Comparison of ENCODE assay signal across 8 cellular contexts in the genomic region with DNA sequence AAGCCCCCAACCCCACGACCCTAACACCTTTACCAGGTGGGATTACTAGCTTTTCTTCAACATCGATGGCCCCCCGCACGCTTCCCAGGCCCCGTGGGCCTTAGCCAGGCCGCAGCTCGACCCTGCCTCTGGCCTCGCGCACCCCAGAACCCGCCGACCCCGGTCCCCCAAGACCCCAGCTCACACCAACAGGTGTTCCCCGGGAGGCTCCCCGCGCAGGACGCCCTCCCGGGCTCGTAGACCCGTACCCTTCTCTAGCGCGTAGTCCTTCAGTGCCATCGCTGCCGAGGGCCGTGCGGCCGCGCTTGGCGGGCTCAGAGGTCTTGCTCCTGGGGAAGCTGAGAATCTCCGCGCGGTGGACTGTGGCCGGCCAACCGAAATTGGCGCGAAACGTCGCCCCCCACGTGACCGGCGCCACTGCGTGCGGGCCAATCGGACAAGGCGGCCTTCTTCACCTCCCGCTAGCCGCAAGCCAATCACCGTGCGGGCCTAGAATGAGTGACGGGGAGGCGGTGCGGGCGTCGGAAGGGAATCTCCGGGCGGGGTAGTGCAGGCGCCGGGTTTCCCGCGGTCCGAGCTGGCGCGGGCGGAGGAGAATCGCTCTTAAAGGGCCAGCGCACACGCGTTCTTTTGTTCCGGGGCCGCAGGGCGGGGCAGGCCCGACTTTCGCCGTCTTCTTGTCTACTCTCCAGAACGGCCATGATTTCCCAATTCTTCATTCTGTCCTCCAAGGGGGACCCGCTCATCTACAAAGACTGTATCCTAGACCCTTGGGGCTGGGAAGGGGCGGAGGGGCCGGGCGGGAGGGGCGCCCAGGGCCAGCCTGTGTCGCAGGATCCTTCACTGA. TPM values are rescaled to one million over a fixed set of nuclear protein-coding genes. Genes with fewer than 3 reads are reported as not detected.
DNase-seq lines count a peak whose midpoint lies in the region; ATAC-seq and TF ChIP-seq lines count a peak whose summit lies in the region.

A gene with protein sequence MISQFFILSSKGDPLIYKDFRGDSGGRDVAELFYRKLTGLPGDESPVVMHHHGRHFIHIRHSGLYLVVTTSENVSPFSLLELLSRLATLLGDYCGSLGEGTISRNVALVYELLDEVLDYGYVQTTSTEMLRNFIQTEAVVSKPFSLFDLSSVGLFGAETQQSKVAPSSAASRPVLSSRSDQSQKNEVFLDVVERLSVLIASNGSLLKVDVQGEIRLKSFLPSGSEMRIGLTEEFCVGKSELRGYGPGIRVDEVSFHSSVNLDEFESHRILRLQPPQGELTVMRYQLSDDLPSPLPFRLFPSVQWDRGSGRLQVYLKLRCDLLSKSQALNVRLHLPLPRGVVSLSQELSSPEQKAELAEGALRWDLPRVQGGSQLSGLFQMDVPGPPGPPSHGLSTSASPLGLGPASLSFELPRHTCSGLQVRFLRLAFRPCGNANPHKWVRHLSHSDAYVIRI (plus strand): TSS at position 628 of the 847 bp plus-strand sequence. CDS start 72 bp downstream, at position 700.
A gene (minus strand): TSS at position 382 of the 847 bp plus-strand sequence. CDS start 103 bp downstream, at position 279.

- DNase-seq in DMS153 treated with DMSO at 0.1 percent for 48 hours (lab: John Stamatoyannopoulos, UW; ENCODE audit: unreplicated experiment) (peak; percentile 95), KBM-7 (peak; percentile 99), erythroblast (lab: John Stamatoyannopoulos, UW) (peak; percentile 99)
- peak; percentile 97 for DNase-seq in activated T-cell treated with anti-CD3 and anti-CD28 coated beads, Interleukin-2, amount 50 U/mL, for 24 hours
- DNase-seq in stimulated activated CD8-positive, alpha-beta memory T cell treated with anti-CD3 and anti-CD28 coated beads, Interleukin-7, amount 100 ng/mL, for 24 hours (ENCODE audit: low read depth), result peak; percentile 94

- H3K4me3 ChIP-seq in muscle layer of colon (ENCODE audit: low read depth in 1 of 2, low read length in 2 of 2), result peak within 1 kb of the TSS; percentile 82 to 90

- peaks cover 20% of the 10 kb centered on the region for H3K4me1 ChIP-seq in muscle layer of colon (ENCODE audit: insufficient read depth, low read length)

- H3K9me3 Mint-ChIP-seq in activated T-cell treated with anti-CD3 and anti-CD28 coated beads, Interleukin-2, amount 50 U/mL, for 24 hours, result no peaks in the 10 kb centered on the region

- no peaks in the 10 kb centered on the region for H3K27me3 Mint-ChIP-seq in activated T-cell treated with anti-CD3 and anti-CD28 coated beads, Interleukin-2, amount 50 U/mL, for 24 hours

- H3K4me3 Mint-ChIP-seq in activated T-cell treated with anti-CD3 and anti-CD28 coated beads, Interleukin-2, amount 50 U/mL, for 24 hours, result peak within 1 kb of the TSS; percentile 97

- peak within 1 kb of the TSS; percentile 31 for H3K9ac ChIP-seq in muscle layer of colon (ENCODE audit: low read length)

- no peaks in the 10 kb centered on the region for H3K9me3 ChIP-seq in muscle layer of colon (ENCODE audit: low read length)

- H3K27ac Mint-ChIP-seq in activated T-cell treated with anti-CD3 and anti-CD28 coated beads, Interleukin-2, amount 50 U/mL, for 24 hours, result peak within 1 kb of the TSS; percentile 99

- peaks cover 46% of the 10 kb centered on the region for H3K4me1 Mint-ChIP-seq in activated T-cell treated with anti-CD3 and anti-CD28 coated beads, Interleukin-2, amount 50 U/mL, for 24 hours (ENCODE audit: low read depth)

- in situ Hi-C loops in KBM-7 (cut with MboI; ENCODE audit: low pct_unique_long_range_greater_than_20kb, low sequenced_read_pairs), result no loop called here

- no peaks in the 10 kb centered on the region for H3K27me3 ChIP-seq in muscle layer of colon (ENCODE audit: control insufficient read depth in 1 of 2, insufficient read depth in 2 of 2, low read length in 2 of 2)

- peak within 1 kb of the TSS; percentile 91 for H3K27ac ChIP-seq in muscle layer of colon (ENCODE audit: low read depth, low read length)

- peaks cover 56% of the 10 kb centered on the region for H3K36me3 ChIP-seq in muscle layer of colon (ENCODE audit: insufficient read depth, low read length)

- peak; percentile 88 for TF ChIP-seq POLR2A in erythroblast (IDR thresholded peaks at IDR 0.05; ENCODE audit: low read length)

- peak; percentile 79 for ATAC-seq in GM21717 (IDR thresholded peaks at IDR 0.05; ENCODE audit: unreplicated experiment)

- H3K36me3 Mint-ChIP-seq in activated T-cell treated with anti-CD3 and anti-CD28 coated beads, Interleukin-2, amount 50 U/mL, for 24 hours (ENCODE audit: low read depth), result peaks cover 82% of the 10 kb centered on the region

TF ChIP-seq in PFSK-1, 5 proteins besides CTCF, POLR2A, EP300 and RAD21:
- TF ChIP-seq TAF1 (IDR thresholded peaks at IDR 0.05; ENCODE audit: borderline replicate concordance, insufficient read depth, low read length), result no peak
- TF ChIP-seq POLR2AphosphoS5 (IDR thresholded peaks at IDR 0.05; ENCODE audit: low read depth, low read length), result no peak
- TF ChIP-seq FOXP2 (optimal IDR thresholded peaks at IDR 0.05; ENCODE audit: borderline replicate concordance, extremely low read depth, extremely low read length, insufficient read depth), result no peak
- TF ChIP-seq, protein P1, sequence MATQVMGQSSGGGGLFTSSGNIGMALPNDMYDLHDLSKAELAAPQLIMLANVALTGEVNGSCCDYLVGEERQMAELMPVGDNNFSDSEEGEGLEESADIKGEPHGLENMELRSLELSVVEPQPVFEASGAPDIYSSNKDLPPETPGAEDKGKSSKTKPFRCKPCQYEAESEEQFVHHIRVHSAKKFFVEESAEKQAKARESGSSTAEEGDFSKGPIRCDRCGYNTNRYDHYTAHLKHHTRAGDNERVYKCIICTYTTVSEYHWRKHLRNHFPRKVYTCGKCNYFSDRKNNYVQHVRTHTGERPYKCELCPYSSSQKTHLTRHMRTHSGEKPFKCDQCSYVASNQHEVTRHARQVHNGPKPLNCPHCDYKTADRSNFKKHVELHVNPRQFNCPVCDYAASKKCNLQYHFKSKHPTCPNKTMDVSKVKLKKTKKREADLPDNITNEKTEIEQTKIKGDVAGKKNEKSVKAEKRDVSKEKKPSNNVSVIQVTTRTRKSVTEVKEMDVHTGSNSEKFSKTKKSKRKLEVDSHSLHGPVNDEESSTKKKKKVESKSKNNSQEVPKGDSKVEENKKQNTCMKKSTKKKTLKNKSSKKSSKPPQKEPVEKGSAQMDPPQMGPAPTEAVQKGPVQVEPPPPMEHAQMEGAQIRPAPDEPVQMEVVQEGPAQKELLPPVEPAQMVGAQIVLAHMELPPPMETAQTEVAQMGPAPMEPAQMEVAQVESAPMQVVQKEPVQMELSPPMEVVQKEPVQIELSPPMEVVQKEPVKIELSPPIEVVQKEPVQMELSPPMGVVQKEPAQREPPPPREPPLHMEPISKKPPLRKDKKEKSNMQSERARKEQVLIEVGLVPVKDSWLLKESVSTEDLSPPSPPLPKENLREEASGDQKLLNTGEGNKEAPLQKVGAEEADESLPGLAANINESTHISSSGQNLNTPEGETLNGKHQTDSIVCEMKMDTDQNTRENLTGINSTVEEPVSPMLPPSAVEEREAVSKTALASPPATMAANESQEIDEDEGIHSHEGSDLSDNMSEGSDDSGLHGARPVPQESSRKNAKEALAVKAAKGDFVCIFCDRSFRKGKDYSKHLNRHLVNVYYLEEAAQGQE (IDR thresholded peaks at IDR 0.05; ENCODE audit: insufficient read depth in 1 of 2, low read depth in 2 of 2, low read length in 2 of 2), result 0 out of 4 replicates have a peak, but pooled peaks of 1 of the 2 experiments have one; percentile 3
- 0 out of 2 replicates have a peak, but pooled peaks have one; percentile 46 for TF ChIP-seq SIN3A (IDR thresholded peaks at IDR 0.05; ENCODE audit: borderline replicate concordance, insufficient read depth, low read length)

RNA-seq across cellular contexts. Expression of the first gene that starts in this region (rescaled TPM):
- polyA plus RNA-seq in PFSK-1 (2012; ENCODE audit: insufficient read length, low read depth), result 20.4 TPM

RNA-seq across cellular contexts. Expression of the second gene that starts in this region (rescaled TPM):
- polyA plus RNA-seq in PFSK-1 (2012; ENCODE audit: insufficient read length, low read depth), result 144 TPM

Comparison
In these comparisons a context has a peak if more than half of its experiments do, and no peak if none do; other contexts are left out.
1. Peak in every context shown above with its lines: DNase-seq, ATAC-seq, H3K4me3 ChIP-seq and H3K27ac ChIP-seq.